ENCODE assay signal across 11 cellular contexts in genomic region chr3:52986938-52987337, GRCh38. TPM values are rescaled to one million over a fixed set of nuclear protein-coding genes. Genes with fewer than 3 reads are reported as not detected.
DNase-seq lines count a peak whose midpoint lies in the region; ATAC-seq, FAIRE-seq and TF ChIP-seq lines count a peak whose summit lies in the region.
"Had no signal": no experiment of that assay in that cellular context is flagged by ENCODE, and none has a peak within 500 bp of the region (broad histone marks: within the 10 kb centered on the region; RNA-seq: fewer than 3 reads in every experiment).

No MANE protein-coding gene starts in this region.

- in situ Hi-C loops in astrocyte of the spinal cord (cut with HindIII; ENCODE audit: low sequenced_read_pairs) = no loop called here

- H3K27me3 Mint-ChIP-seq in HFFc6 (ENCODE audit: insufficient read depth) = peaks cover 2% of the 10 kb centered on the region
- H3K27me3 Mint-ChIP-seq in activated T-cell treated with anti-CD3 and anti-CD28 coated beads, Interleukin-2, amount 50 U/mL, for 24 hours = no peaks in the 10 kb centered on the region
- H3K27me3 Mint-ChIP-seq: progenitor cell of endocrine pancreas had no signal

- no peak overlapping the region for H3K4me3 Mint-ChIP-seq in HFFc6
- H3K4me3 Mint-ChIP-seq in activated T-cell treated with anti-CD3 and anti-CD28 coated beads, Interleukin-2, amount 50 U/mL, for 24 hours = no peak overlapping the region

- no peak for FAIRE-seq in D721Med (lab: Jason Lieb, UNC)

- DNase-seq in D721Med (ENCODE audit: insufficient read length, low spot score) = no peak
- peak; percentile 20 for DNase-seq in HFFc6
- peak; percentile 23 for DNase-seq in astrocyte of the spinal cord (ENCODE audit: low read depth, low spot score)
- DNase-seq in lung microvascular endothelial cell (ENCODE audit: low read depth in 2 of 2) = peak; percentile 53 to 66
- DNase-seq in activated gamma-delta T cell treated with Interleukin-2 at 50 U/mL for 16 hours = no peak
- DNase-seq in ureter (ENCODE audit: low spot score) = no peak
- DNase-seq in activated T-cell treated with anti-CD3 and anti-CD28 coated beads, Interleukin-2, amount 50 U/mL, for 24 hours = no peak
- DNase-seq: amniotic stem cell had no signal

- no peaks in the 10 kb centered on the region for H3K4me1 Mint-ChIP-seq in HFFc6 (ENCODE audit: low read depth)
- H3K4me1 Mint-ChIP-seq in activated T-cell treated with anti-CD3 and anti-CD28 coated beads, Interleukin-2, amount 50 U/mL, for 24 hours (ENCODE audit: low read depth) = peaks cover 61% of the 10 kb centered on the region

- H3K27ac Mint-ChIP-seq in HFFc6 = no peak overlapping the region
- H3K27ac Mint-ChIP-seq in activated T-cell treated with anti-CD3 and anti-CD28 coated beads, Interleukin-2, amount 50 U/mL, for 24 hours = no peak overlapping the region
- H3K27ac Mint-ChIP-seq: progenitor cell of endocrine pancreas had no signal

- H3K4me3 ChIP-seq in astrocyte of the spinal cord (ENCODE audit: low read depth, low read length) = no peak overlapping the region

- no peaks in the 10 kb centered on the region for H3K36me3 Mint-ChIP-seq in HFFc6 (ENCODE audit: low read depth)
- peaks cover 2% of the 10 kb centered on the region for H3K36me3 Mint-ChIP-seq in activated T-cell treated with anti-CD3 and anti-CD28 coated beads, Interleukin-2, amount 50 U/mL, for 24 hours (ENCODE audit: low read depth)

- TF ChIP-seq CTCF in D721Med (IDR thresholded peaks at IDR 0.05; ENCODE audit: insufficient read depth, missing control alignments) (peak; percentile 40), HFFc6 (IDR thresholded peaks at IDR 0.05) (peak; percentile 69), astrocyte of the spinal cord (IDR thresholded peaks at IDR 0.05; ENCODE audit: low read depth, low read length) (peak; percentile 13)

- H3K9me3 Mint-ChIP-seq in HFFc6 = no peaks in the 10 kb centered on the region
- H3K9me3 Mint-ChIP-seq in activated T-cell treated with anti-CD3 and anti-CD28 coated beads, Interleukin-2, amount 50 U/mL, for 24 hours = no peaks in the 10 kb centered on the region

- ATAC-seq in HG03442 (IDR thresholded peaks at IDR 0.05; ENCODE audit: unreplicated experiment) = no peak
- ATAC-seq: activated CD4-positive, CD25-positive, alpha-beta regulatory T cell treated with anti-CD3 and anti-CD28 coated beads, Interleukin-2, amount 50 U/mL, for 24 hours had no signal

RNA-seq across cellular contexts. Expression of gene SFMBT1, which starts 58.9 kb away (rescaled TPM):
- 1 to 10 TPM; 3.0 to 4.8 (median 3.9) TPM for total RNA-seq in HFFc6 (2021; fragmentation: NEBNext Ultra II Directional; extraction: Animal tissue kit (Norgen Biotek cat#: 25700))
- 1.6 and 1.7 TPM in 2 replicates for total RNA-seq in lung microvascular endothelial cell
- total RNA-seq in ureter = 15.1 TPM

Comparison
In these comparisons a context has a peak if more than half of its experiments do, and no peak if none do; other contexts are left out.
1. DNase-seq: peak in HFFc6 (single experiment), astrocyte of the spinal cord (single experiment) and lung microvascular endothelial cell (2 of 2); none in D721Med (single experiment), activated gamma-delta T cell treated with Interleukin-2 at 50 U/mL for 16 hours (single experiment), ureter (single experiment) and activated T-cell treated with anti-CD3 and anti-CD28 coated beads, Interleukin-2, amount 50 U/mL, for 24 hours (single experiment).
2. CTCF ChIP-seq: peak in every context shown above with its lines; median percentile 69 in HFFc6; 40 in D721Med; 13 in astrocyte of the spinal cord.